17 cellular contexts compared by ENCODE assay signal in genomic region chr5:122054266-122054665, GRCh38. TPM values are rescaled to one million over a fixed set of nuclear protein-coding genes. Genes with fewer than 3 reads are reported as not detected.
A peak's percentile ranks its signal among the peaks of the same experiment; 100 is the strongest.
DNase-seq lines count a peak whose midpoint lies in the region; ATAC-seq and TF ChIP-seq lines count a peak whose summit lies in the region.
"Had no signal": no experiment of that assay in that cellular context is flagged by ENCODE, and none has a peak within 500 bp of the region (broad histone marks: within the 10 kb centered on the region; RNA-seq: fewer than 3 reads in every experiment).

No MANE protein-coding gene starts in this region.

- H3K4me1 ChIP-seq in BLaER1 (peaks cover 17% of the 10 kb centered on the region), DND-41 (ENCODE audit: insufficient read depth, low read length) (peaks cover 3% of the 10 kb centered on the region; the same call in 1 of the 2 replicates), SK-N-SH (ENCODE audit: control insufficient read depth in 1 of 2, insufficient read depth in 2 of 2, low read depth in 1 of 2, low read length in 1 of 2) (peaks cover 0 to 9% of the 10 kb centered on the region in 2 experiments; a peak in 1 of 4 replicates)

- H3K4me1 Mint-ChIP-seq in endothelial cell (ENCODE audit: unreplicated experiment) (peaks cover 5% of the 10 kb centered on the region), natural killer cell (no peaks in the 10 kb centered on the region)

- H3K9me3 Mint-ChIP-seq in endothelial cell (ENCODE audit: unreplicated experiment) = no peaks in the 10 kb centered on the region
- H3K9me3 Mint-ChIP-seq in natural killer cell = no peaks in the 10 kb centered on the region

- H3K4me2 ChIP-seq in BLaER1 (peak overlapping the region; percentile 50), DND-41 (ENCODE audit: insufficient read depth, low read length) (no peak overlapping the region), SK-N-SH (no peak overlapping the region)

- H3K36me3 ChIP-seq in BLaER1 = no peaks in the 10 kb centered on the region
- H3K36me3 ChIP-seq in DND-41 (ENCODE audit: insufficient read depth, low read length) = peaks cover 7% of the 10 kb centered on the region; the same call in 1 of the 2 replicates
- H3K36me3 ChIP-seq in SK-N-SH (replicated peaks in 1 of 2; ENCODE audit: control insufficient read depth in 1 of 2, insufficient read depth in 2 of 2, low read length in 1 of 2) = no peaks in the 10 kb centered on the region

- no peak overlapping the region for H3K27ac Mint-ChIP-seq in endothelial cell (ENCODE audit: unreplicated experiment)
- H3K27ac Mint-ChIP-seq in natural killer cell = no peak overlapping the region

- H3K4me3 ChIP-seq in BLaER1 (no peak overlapping the region), DND-41 (ENCODE audit: low read depth in 1 of 2, low read length in 2 of 2) (no peak overlapping the region), SK-N-SH (ENCODE audit: low read depth in 2 of 2, low read length in 1 of 2) (no peak overlapping the region)

- TF ChIP-seq EP300 in SK-N-SH (IDR thresholded peaks at IDR 0.05; ENCODE audit: borderline replicate concordance in 1 of 2, low read depth in 1 of 2, low read length in 1 of 2) = no peak

- H3K4me3 Mint-ChIP-seq in endothelial cell (ENCODE audit: unreplicated experiment) (peak overlapping the region; percentile 65), natural killer cell (no peak overlapping the region)

- H3K9me3 ChIP-seq in BLaER1 (no peaks in the 10 kb centered on the region), DND-41 (ENCODE audit: insufficient read depth, low read length, severe bottlenecking) (no peaks in the 10 kb centered on the region), SK-N-SH (no peaks in the 10 kb centered on the region)

- TF ChIP-seq RAD21 in SK-N-SH (IDR thresholded peaks at IDR 0.05; ENCODE audit: low read length) = no peak

- ATAC-seq in DND-41 (ENCODE audit: insufficient read depth, low read depth) (peak; percentile 71), natural killer cell (no peak)
- ATAC-seq: HCT116 had no signal

- no peaks in the 10 kb centered on the region for H3K27me3 ChIP-seq in BLaER1
- H3K27me3 ChIP-seq in DND-41 (ENCODE audit: insufficient read depth, low read length, poor library complexity) = no peaks in the 10 kb centered on the region
- no peaks in the 10 kb centered on the region for H3K27me3 ChIP-seq in SK-N-SH (ENCODE audit: insufficient read depth)

- POLR2A ChIA-PET in SK-N-SH (lab: Yijun Ruan, JAX) = no interaction called here

- H3K79me2 ChIP-seq in DND-41 (ENCODE audit: insufficient read depth, low read length) (no peaks in the 10 kb centered on the region), SK-N-SH (ENCODE audit: insufficient read depth) (no peaks in the 10 kb centered on the region)

- TF ChIP-seq CTCF in DND-41 (IDR thresholded peaks at IDR 0.05; ENCODE audit: borderline replicate concordance, extremely low read depth, low read length, poor library complexity, severe bottlenecking) = no peak
- no peak for TF ChIP-seq CTCF in endothelial cell (IDR thresholded peaks at IDR 0.05; ENCODE audit: unreplicated experiment)
- TF ChIP-seq CTCF in natural killer cell (IDR thresholded peaks at IDR 0.05) = no peak
- TF ChIP-seq CTCF in SK-N-SH (IDR thresholded peaks at IDR 0.05) = no peak

- H3K27ac ChIP-seq in BLaER1 = peak overlapping the region; percentile 37; the same call in 1 of the 2 replicates
- H3K27ac ChIP-seq in DND-41 (ENCODE audit: low read length) = no peak overlapping the region
- H3K27ac ChIP-seq in SK-N-SH (ENCODE audit: low read depth in 2 of 2, low read length in 1 of 2) = no peak overlapping the region

- DNase-seq in DND-41 (peak; percentile 16), NCI-H2196 treated with DMSO at 0.1 percent for 48 hours (lab: John Stamatoyannopoulos, UW; ENCODE audit: unreplicated experiment) (peak; percentile 8), endothelial cell (ENCODE audit: low spot score) (no peak), iPS-NIHi7 (ENCODE audit: extremely low spot score) (no peak), natural killer cell (no peak), SK-N-SH (no peak)
- DNase-seq: GOT3, MV-4-11, NCI-H1417 treated with DMSO at 0.1 percent for 48 hours, NCI-H187 treated with DMSO at 0.1 percent for 48 hours, NCI-H2171, NCI-H69, SHP77 treated with DMSO at 0.1 percent for 48 hours, T-helper 1 cell had no signal

- no peaks in the 10 kb centered on the region for H3F3A ChIP-seq in SK-N-SH (replicated peaks; ENCODE audit: insufficient read depth)

- intact Hi-C loops in natural killer cell (cut with micrococcal nuclease) = no loop called here

- 95% methylated on average over 4 of the region's 4 CpGs for WGBS in SK-N-SH (ENCODE audit: low lambda C conversion rate)

- H3K9me2 ChIP-seq in SK-N-SH = no peaks in the 10 kb centered on the region

- H2AFZ ChIP-seq in DND-41 (ENCODE audit: low read depth, low read length) (no peak overlapping the region), SK-N-SH (ENCODE audit: low read depth) (no peak overlapping the region)

- CTCF ChIA-PET in SK-N-SH (lab: Yijun Ruan, JAX) = interaction anchor here (0.7 to 1.8 kb wide), 4 partner anchors 13 to 42 kb away, joined by 3 to 7 read pairs (median 3); partner anchors contain the start of gene LOX

- H3K27me3 Mint-ChIP-seq in endothelial cell (ENCODE audit: unreplicated experiment) = no peaks in the 10 kb centered on the region
- no peaks in the 10 kb centered on the region for H3K27me3 Mint-ChIP-seq in natural killer cell (ENCODE audit: low read depth in 2 of 2)

- H3K9ac ChIP-seq in BLaER1 = no peak overlapping the region
- no peak overlapping the region for H3K9ac ChIP-seq in DND-41 (ENCODE audit: low read depth, low read length)
- no peak overlapping the region for H3K9ac ChIP-seq in SK-N-SH

- H4K20me1 ChIP-seq in BLaER1 = no peaks in the 10 kb centered on the region
- H4K20me1 ChIP-seq in DND-41 (ENCODE audit: insufficient read depth, low read length) = no peaks in the 10 kb centered on the region
- no peaks in the 10 kb centered on the region for H4K20me1 ChIP-seq in SK-N-SH (ENCODE audit: insufficient read depth)

- no peaks in the 10 kb centered on the region for H3K36me3 Mint-ChIP-seq in endothelial cell (ENCODE audit: low read depth, unreplicated experiment)
- H3K36me3 Mint-ChIP-seq in natural killer cell = no peaks in the 10 kb centered on the region

TF ChIP-seq in SK-N-SH, 30 proteins besides CTCF, POLR2A, EP300 and RAD21:
- no peak for TF ChIP-seq IRF3 (IDR thresholded peaks at IDR 0.05; ENCODE audit: low read depth, low read length)
- no peak for TF ChIP-seq MEF2A (IDR thresholded peaks at IDR 0.05; ENCODE audit: borderline replicate concordance, low read depth)
- no peak for TF ChIP-seq SMC3 (IDR thresholded peaks at IDR 0.05; ENCODE audit: low read depth, low read length)
- TF ChIP-seq FOXM1 (IDR thresholded peaks at IDR 0.05; ENCODE audit: low read depth) = no peak
- TF ChIP-seq TAF1 (IDR thresholded peaks at IDR 0.05; ENCODE audit: borderline replicate concordance, low read depth, low read length) = no peak
- TF ChIP-seq, protein P1, sequence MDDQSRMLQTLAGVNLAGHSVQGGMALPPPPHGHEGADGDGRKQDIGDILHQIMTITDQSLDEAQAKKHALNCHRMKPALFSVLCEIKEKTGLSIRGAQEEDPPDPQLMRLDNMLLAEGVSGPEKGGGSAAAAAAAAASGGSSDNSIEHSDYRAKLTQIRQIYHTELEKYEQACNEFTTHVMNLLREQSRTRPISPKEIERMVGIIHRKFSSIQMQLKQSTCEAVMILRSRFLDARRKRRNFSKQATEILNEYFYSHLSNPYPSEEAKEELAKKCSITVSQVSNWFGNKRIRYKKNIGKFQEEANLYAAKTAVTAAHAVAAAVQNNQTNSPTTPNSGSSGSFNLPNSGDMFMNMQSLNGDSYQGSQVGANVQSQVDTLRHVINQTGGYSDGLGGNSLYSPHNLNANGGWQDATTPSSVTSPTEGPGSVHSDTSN (IDR thresholded peaks at IDR 0.05) = no peak

RNA-seq across cellular contexts. Expression of gene LOX, which starts 23.8 kb away (rescaled TPM):
- total RNA-seq in endothelial cell (ENCODE audit: unreplicated experiment) (0.23 TPM), natural killer cell (under 1 TPM in 2 of 3 donors, not detected in 1; 0.05 to 0.16 TPM)
- 36.3 and 50.4 TPM in 2 replicates for polyA plus RNA-seq in SK-N-SH (2012; rRNA removed)
- polyA plus RNA-seq in SK-N-SH (2012; cell fraction: cytosol; rRNA removed) = 30.8 and 41.6 TPM in 2 replicates
- 105 and 108 TPM in 2 replicates for polyA plus RNA-seq in SK-N-SH (2012; cell fraction: nucleus; rRNA removed)
- total RNA-seq: G401 had no signal

Comparison
In these comparisons a context has a peak if more than half of its experiments do, and no peak if none do; other contexts are left out.
1. DNase-seq: peak in DND-41 (single experiment) and NCI-H2196 treated with DMSO at 0.1 percent for 48 hours (single experiment); none in endothelial cell (single experiment), iPS-NIHi7 (single experiment), natural killer cell (single experiment) and SK-N-SH (single experiment).